In genomic region chr4:188841523-188841922, GRCh38 we compare ENCODE assay signal across 16 cellular contexts.
DNase-seq lines count a peak whose midpoint lies in the region; ATAC-seq and TF ChIP-seq lines count a peak whose summit lies in the region.
"Had no signal": no experiment of that assay in that cellular context is flagged by ENCODE, and none has a peak within 500 bp of the region (broad histone marks: within the 10 kb centered on the region; RNA-seq: fewer than 3 reads in every experiment).

No MANE protein-coding gene starts in this region.

- no peaks in the 10 kb centered on the region for H3K36me3 Mint-ChIP-seq in nephron progenitor cell (ENCODE audit: low read depth)

- no peaks in the 10 kb centered on the region for H3K27me3 Mint-ChIP-seq in nephron progenitor cell (ENCODE audit: low read depth, poor library complexity)
- H3K27me3 Mint-ChIP-seq: B cell; CD4-positive, alpha-beta T cell had no signal

- no peak for ATAC-seq in IMR-90 (ENCODE audit: low read depth)
- ATAC-seq: Panc1 had no signal

- whole genome bisulfite sequencing in IMR-90 (ENCODE audit: extremely low coverage in 2 of 2, insufficient read length in 1 of 2), 2 experiments, result no CpG with 5 or more reads among the region's 11 CpGs

- H2AFZ ChIP-seq in IMR-90 (replicated peaks; ENCODE audit: low read length, poor library complexity) (no peak overlapping the region), osteoblast (ENCODE audit: low read length) (peak overlapping the region; percentile 80)

- H3K9me1 ChIP-seq in IMR-90 (ENCODE audit: insufficient read depth, low read length), result no peaks in the 10 kb centered on the region

- POLR2A ChIA-PET in IMR-90 (lab: Charles Lee; ENCODE audit: unreplicated experiment), result no interaction called here

- no peak overlapping the region for H4K5ac ChIP-seq in IMR-90 (ENCODE audit: low read depth, low read length)

- no peak overlapping the region for H3K4me3 Mint-ChIP-seq in nephron progenitor cell
- H3K4me3 Mint-ChIP-seq: B cell; CD4-positive, alpha-beta T cell had no signal

- DNase-seq in Daoy (ENCODE audit: low read depth) (peak; percentile 29), IMR-90 (no peak), SJCRH30 (peak; percentile 1 to 21), osteoblast (ENCODE audit: insufficient read length, low spot score, missing footprints) (no peak), NCI-H526 treated with DMSO at 0.1 percent for 48 hours (lab: John Stamatoyannopoulos, UW) (no peak), CD1c-positive myeloid dendritic cell (ENCODE audit: extremely low spot score) (no peak), nephron progenitor cell (no peak), iPS-NIHi7 (ENCODE audit: extremely low spot score) (no peak)
- DNase-seq: CD4-positive, alpha-beta T cell; HCEC 1CT; NCI-H1417; NCI-H187; NCI-H226; NCI-H524 had no signal

- no peak overlapping the region for H2AK9ac ChIP-seq in IMR-90 (replicated peaks; ENCODE audit: low read depth, low read length, poor library complexity)

- TF ChIP-seq POLR2A in IMR-90 (IDR thresholded peaks at IDR 0.05; ENCODE audit: low read depth, low read length), result no peak

- H3K14ac ChIP-seq in IMR-90 (replicated peaks; ENCODE audit: low read depth, low read length), result no peak overlapping the region

- H4K8ac ChIP-seq in IMR-90 (ENCODE audit: low read depth in 2 of 2, low read length in 2 of 2), result no peak overlapping the region

- no peak overlapping the region for H3K27ac Mint-ChIP-seq in nephron progenitor cell
- H3K27ac Mint-ChIP-seq: B cell; CD4-positive, alpha-beta T cell had no signal

- no peak overlapping the region for H3K4me3 ChIP-seq in IMR-90 (ENCODE audit: insufficient read depth, low read depth, low read length)
- no peak overlapping the region for H3K4me3 ChIP-seq in SJCRH30
- H3K4me3 ChIP-seq in osteoblast (ENCODE audit: insufficient read depth, low read length), result peak overlapping the region; percentile 43

- peak overlapping the region; percentile 4; the same call in 1 of the 2 replicates for H2BK20ac ChIP-seq in IMR-90 (ENCODE audit: low read depth, low read length)

- H3K4me1 ChIP-seq in IMR-90 (ENCODE audit: control insufficient read depth, insufficient read depth, low read length), result no peaks in the 10 kb centered on the region
- no peaks in the 10 kb centered on the region for H3K4me1 ChIP-seq in SJCRH30
- peaks cover 3% of the 10 kb centered on the region for H3K4me1 ChIP-seq in osteoblast (ENCODE audit: insufficient read depth, low read length)

- TF ChIP-seq CTCF in IMR-90 (conservative IDR thresholded peaks at IDR 0.05; ENCODE audit: low read depth, low read length) (no peak), osteoblast (IDR thresholded peaks at IDR 0.05; ENCODE audit: extremely low read depth, low read depth, low read length) (no peak), nephron progenitor cell (IDR thresholded peaks at IDR 0.05) (no peak)

- H2BK15ac ChIP-seq in IMR-90 (ENCODE audit: low read depth, low read length), result no peak overlapping the region

- H4K20me1 ChIP-seq in IMR-90 (ENCODE audit: insufficient read depth, low read length), result no peaks in the 10 kb centered on the region
- no peaks in the 10 kb centered on the region for H4K20me1 ChIP-seq in osteoblast (ENCODE audit: insufficient read depth, low read length)

- no peaks in the 10 kb centered on the region for H3K79me2 ChIP-seq in osteoblast (ENCODE audit: insufficient read depth, low read length)

- no peak overlapping the region for H2AK5ac ChIP-seq in IMR-90 (ENCODE audit: low read depth, low read length)

- no peak overlapping the region for H3K18ac ChIP-seq in IMR-90 (ENCODE audit: low read depth, low read length)

- no peak overlapping the region for H2BK5ac ChIP-seq in IMR-90 (ENCODE audit: low read depth, low read length, poor library complexity, severe bottlenecking)

- no peak overlapping the region for H3K9ac ChIP-seq in IMR-90 (ENCODE audit: low read depth, low read length)

- H3K4me1 Mint-ChIP-seq in nephron progenitor cell, result no peaks in the 10 kb centered on the region
- H3K4me1 Mint-ChIP-seq: B cell had no signal

- dilution Hi-C loops in IMR-90 (cut with HindIII; ENCODE audit: low sequenced_read_pairs, unreplicated experiment), result no loop called here

- H3K27me3 ChIP-seq in IMR-90 (ENCODE audit: control insufficient read depth, insufficient read depth, low read length), result no peaks in the 10 kb centered on the region
- no peaks in the 10 kb centered on the region for H3K27me3 ChIP-seq in SJCRH30
- H3K27me3 ChIP-seq in osteoblast (ENCODE audit: insufficient read depth, low read length), result no peaks in the 10 kb centered on the region

- intact Hi-C loops in IMR-90 (cut with micrococcal nuclease), result no loop called here

- no peak for TF ChIP-seq RAD21 in IMR-90 (IDR thresholded peaks at IDR 0.05; ENCODE audit: low read length)

- H3K27ac ChIP-seq in IMR-90 (ENCODE audit: insufficient read depth, low read length), result no peak overlapping the region
- peak overlapping the region; percentile 53 for H3K27ac ChIP-seq in SJCRH30
- no peak overlapping the region for H3K27ac ChIP-seq in osteoblast (ENCODE audit: low read depth, low read length)

- no peak overlapping the region for H2BK120ac ChIP-seq in IMR-90 (ENCODE audit: low read depth, low read length)

- no peaks in the 10 kb centered on the region for H3K36me3 ChIP-seq in IMR-90 (ENCODE audit: control insufficient read depth, insufficient read depth, low read length)
- H3K36me3 ChIP-seq in SJCRH30, result no peaks in the 10 kb centered on the region
- H3K36me3 ChIP-seq in osteoblast (ENCODE audit: insufficient read depth, low read length), result no peaks in the 10 kb centered on the region

- H3K4me2 ChIP-seq in IMR-90 (ENCODE audit: low read depth, low read length) (no peak overlapping the region), osteoblast (ENCODE audit: insufficient read depth, low read length) (peak overlapping the region; percentile 62)

- no peak overlapping the region for H3K4ac ChIP-seq in IMR-90 (ENCODE audit: low read depth, low read length)

- no peaks in the 10 kb centered on the region for H3K79me1 ChIP-seq in IMR-90 (ENCODE audit: low read depth in 1 of 2, low read length in 2 of 2)

- H4K91ac ChIP-seq in IMR-90 (ENCODE audit: insufficient read depth, low read depth, low read length), result no peak overlapping the region

- CTCF ChIA-PET in IMR-90 (lab: Yijun Ruan, JAX), result no interaction called here

- H3K23ac ChIP-seq in IMR-90 (ENCODE audit: low read depth, low read length), result no peak overlapping the region

- no TSS peak for BruUV-seq in IMR-90 (replicated peaks; lab: Mats Ljungman, UMichigan)

- H3K9me3 ChIP-seq in IMR-90 (ENCODE audit: control insufficient read depth, insufficient read depth, low read length), result no peaks in the 10 kb centered on the region
- no peaks in the 10 kb centered on the region for H3K9me3 ChIP-seq in SJCRH30 (replicated peaks)
- H3K9me3 ChIP-seq in osteoblast (ENCODE audit: low read depth, low read length), result no peaks in the 10 kb centered on the region

- no peaks in the 10 kb centered on the region for H3K9me3 Mint-ChIP-seq in nephron progenitor cell

- in situ Hi-C loops in IMR-90 (cut with MboI; ENCODE audit: low sequenced_read_pairs), result no loop called here

- H3K56ac ChIP-seq in IMR-90 (ENCODE audit: extremely low read depth, insufficient read depth, low read length), result no peak overlapping the region

TF ChIP-seq in IMR-90, 13 proteins besides CTCF, POLR2A, EP300 and RAD21:
- TF ChIP-seq RCOR1 (IDR thresholded peaks at IDR 0.05; ENCODE audit: insufficient replicate concordance, low read length) (no peak), FOS (IDR thresholded peaks at IDR 0.05; ENCODE audit: low read depth, low read length) (no peak), SMC3 (IDR thresholded peaks at IDR 0.05; ENCODE audit: low read depth, low read length) (no peak), BHLHE40 (IDR thresholded peaks at IDR 0.05; ENCODE audit: low read depth, low read length) (no peak), MAZ (IDR thresholded peaks at IDR 0.05; ENCODE audit: borderline replicate concordance, low read depth, low read length) (no peak), RFX5 (IDR thresholded peaks at IDR 0.05; ENCODE audit: low read depth, low read length) (no peak), NFE2L2 (IDR thresholded peaks at IDR 0.05; ENCODE audit: low read depth, low read length) (no peak), CEBPB (IDR thresholded peaks at IDR 0.05; ENCODE audit: low read depth, low read length) (no peak), MXI1 (IDR thresholded peaks at IDR 0.05; ENCODE audit: borderline replicate concordance, low read depth, low read length) (no peak), USF2 (IDR thresholded peaks at IDR 0.05; ENCODE audit: low read depth, low read length) (no peak), CHD1 (IDR thresholded peaks at IDR 0.05; ENCODE audit: low read depth, low read length) (no peak), ELK1 (IDR thresholded peaks at IDR 0.05; ENCODE audit: borderline replicate concordance, low read depth, low read length) (no peak), MAFK (IDR thresholded peaks at IDR 0.05; ENCODE audit: low read depth, low read length) (no peak)
TF ChIP-seq in IMR-90: peak in this region for 0.

Comparison
In these comparisons a context has a peak if more than half of its experiments do, and no peak if none do; other contexts are left out.
1. DNase-seq: peak in Daoy (single experiment) and SJCRH30 (2 of 2); none in IMR-90 (single experiment), osteoblast (single experiment), NCI-H526 treated with DMSO at 0.1 percent for 48 hours (single experiment), CD1c-positive myeloid dendritic cell (single experiment), nephron progenitor cell (single experiment) and iPS-NIHi7 (single experiment).